1 cellular context compared by ENCODE assay signal in the genomic region with DNA sequence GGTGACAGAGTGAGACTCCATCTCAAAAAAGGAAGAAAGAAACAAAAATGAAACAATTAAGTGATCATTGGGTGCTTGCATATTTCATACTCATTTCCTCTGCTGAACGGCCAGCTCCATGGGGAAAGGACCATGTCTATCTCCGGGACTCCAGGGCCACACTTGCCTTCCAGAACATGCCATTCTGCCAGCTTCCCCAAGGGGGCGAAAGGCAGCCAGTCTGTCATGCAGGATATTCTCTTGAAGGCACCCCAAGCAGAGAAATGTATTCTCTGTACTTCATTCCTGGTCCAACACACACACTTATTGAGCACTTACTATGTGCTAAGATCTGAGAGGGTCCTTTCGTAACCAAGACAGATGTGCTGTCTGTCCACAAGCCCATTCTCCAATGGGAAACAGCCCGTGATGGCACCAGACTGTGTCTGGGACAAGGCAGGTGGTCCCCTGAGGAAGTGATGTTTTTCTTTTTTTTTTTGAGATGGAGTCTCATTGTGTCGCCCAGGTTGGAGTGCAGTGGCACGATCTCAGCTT.
TF ChIP-seq lines count a peak whose summit lies in the region.

No MANE protein-coding gene starts in this region.

TF ChIP-seq in IMR-90, 13 proteins besides CTCF, POLR2A, EP300 and RAD21 (continued from another document):
- TF ChIP-seq, protein P1, sequence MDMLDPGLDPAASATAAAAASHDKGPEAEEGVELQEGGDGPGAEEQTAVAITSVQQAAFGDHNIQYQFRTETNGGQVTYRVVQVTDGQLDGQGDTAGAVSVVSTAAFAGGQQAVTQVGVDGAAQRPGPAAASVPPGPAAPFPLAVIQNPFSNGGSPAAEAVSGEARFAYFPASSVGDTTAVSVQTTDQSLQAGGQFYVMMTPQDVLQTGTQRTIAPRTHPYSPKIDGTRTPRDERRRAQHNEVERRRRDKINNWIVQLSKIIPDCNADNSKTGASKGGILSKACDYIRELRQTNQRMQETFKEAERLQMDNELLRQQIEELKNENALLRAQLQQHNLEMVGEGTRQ (IDR thresholded peaks at IDR 0.05; ENCODE audit: low read depth, low read length) = no peak
- no peak for TF ChIP-seq MAFK (IDR thresholded peaks at IDR 0.05; ENCODE audit: low read depth, low read length)
- TF ChIP-seq CHD1 (IDR thresholded peaks at IDR 0.05; ENCODE audit: low read depth, low read length) = no peak
- TF ChIP-seq MXI1 (IDR thresholded peaks at IDR 0.05; ENCODE audit: borderline replicate concordance, low read depth, low read length) = no peak
- no peak for TF ChIP-seq RCOR1 (IDR thresholded peaks at IDR 0.05; ENCODE audit: insufficient replicate concordance, low read length)
- TF ChIP-seq RFX5 (IDR thresholded peaks at IDR 0.05; ENCODE audit: low read depth, low read length) = no peak
- no peak for TF ChIP-seq CEBPB (IDR thresholded peaks at IDR 0.05; ENCODE audit: low read depth, low read length)
- TF ChIP-seq, protein P2, sequence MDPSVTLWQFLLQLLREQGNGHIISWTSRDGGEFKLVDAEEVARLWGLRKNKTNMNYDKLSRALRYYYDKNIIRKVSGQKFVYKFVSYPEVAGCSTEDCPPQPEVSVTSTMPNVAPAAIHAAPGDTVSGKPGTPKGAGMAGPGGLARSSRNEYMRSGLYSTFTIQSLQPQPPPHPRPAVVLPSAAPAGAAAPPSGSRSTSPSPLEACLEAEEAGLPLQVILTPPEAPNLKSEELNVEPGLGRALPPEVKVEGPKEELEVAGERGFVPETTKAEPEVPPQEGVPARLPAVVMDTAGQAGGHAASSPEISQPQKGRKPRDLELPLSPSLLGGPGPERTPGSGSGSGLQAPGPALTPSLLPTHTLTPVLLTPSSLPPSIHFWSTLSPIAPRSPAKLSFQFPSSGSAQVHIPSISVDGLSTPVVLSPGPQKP (IDR thresholded peaks at IDR 0.05; ENCODE audit: borderline replicate concordance, low read depth, low read length) = no peak
- TF ChIP-seq BHLHE40 (IDR thresholded peaks at IDR 0.05; ENCODE audit: low read depth, low read length) = no peak
- TF ChIP-seq MAZ (IDR thresholded peaks at IDR 0.05; ENCODE audit: borderline replicate concordance, low read depth, low read length) = no peak
- no peak for TF ChIP-seq NFE2L2 (IDR thresholded peaks at IDR 0.05; ENCODE audit: low read depth, low read length)
